ENCODE assay signal across 35 cellular contexts in the genomic region with DNA sequence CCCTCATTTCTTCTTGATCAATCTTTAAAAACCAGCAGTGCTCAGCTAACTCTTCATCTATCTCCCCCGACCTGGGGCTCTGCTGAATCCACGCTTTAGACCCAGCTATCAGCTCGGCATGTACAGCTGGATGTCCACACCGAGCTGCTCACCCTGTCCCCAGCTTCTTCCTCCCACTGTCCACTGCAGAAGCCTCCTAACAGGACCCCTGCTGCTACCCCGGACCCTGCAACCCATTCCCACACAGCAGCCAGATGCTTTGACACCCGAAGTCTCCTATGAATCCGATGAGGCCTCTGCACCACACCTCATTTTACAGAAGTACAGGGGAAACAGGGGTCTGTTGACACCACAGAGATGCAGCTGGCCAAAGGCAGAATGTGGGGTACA. TPM values are rescaled to one million over a fixed set of nuclear protein-coding genes. Genes with fewer than 3 reads are reported as not detected.
"Had no signal": no experiment of that assay in that cellular context is flagged by ENCODE, and none has a peak within 500 bp of the region (broad histone marks: within the 10 kb centered on the region; RNA-seq: fewer than 3 reads in every experiment).

No MANE protein-coding gene starts in this region.

- H3K27ac ChIP-seq: cardiac muscle cell, PC-9, RWPE1 had no signal

- H3K9me3 ChIP-seq: MG63 had no signal

- DNase-seq: activated CD4-positive, alpha-beta T cell treated with anti-CD3 and anti-CD28 coated beads for 36 hours; activated CD4-positive, alpha-beta T cell treated with anti-CD3 and anti-CD28 coated beads, Interleukin-2, amount 10 ng/mL, durations not matched to agents 7 days and 5 days; activated CD4-positive, alpha-beta T cell treated with anti-CD3 and anti-CD28 coated beads, Interleukin-2, amount 50 U/mL, for 48 hours; activated CD8-positive, alpha-beta T cell treated with anti-CD3 and anti-CD28 coated beads, Interleukin-2, amount 10 ng/mL, durations not matched to agents 7 days and 5 days; activated gamma-delta T cell; activated naive CD4-positive, alpha-beta T cell treated with Interleukin-2 at 50 U/mL for 16 hours; activated T-cell treated with anti-CD3 and anti-CD28 coated beads, Interleukin-2, amount 50 U/mL, for 24 hours; amniotic stem cell; aorta; Kasumi-1; KBM-7; MG63; NCI-H1092 treated with DMSO at 0.1 percent for 48 hours; NCI-H1417; NCI-H146; NCI-H187; NCI-H2029 treated with DMSO at 0.1 percent for 48 hours; NCI-H2107; NCI-H510A; NCI-H526; NCI-H748 treated with DMSO at 0.1 percent for 48 hours; NK-92 treated with Interleukin-12 subunit alpha and Interleukin-12 subunit beta, amount 100 ng/mL, for 24 hours; PC-9; SIG-M5; T1000 had no signal

- H3K4me1 Mint-ChIP-seq: activated CD4-positive, alpha-beta T cell treated with anti-CD3 and anti-CD28 coated beads for 36 hours; central memory CD8-positive, alpha-beta T cell had no signal

- H3K4me2 ChIP-seq: PC-9 had no signal

- H3K27me3 Mint-ChIP-seq: central memory CD8-positive, alpha-beta T cell had no signal

- ATAC-seq: activated CD4-positive, alpha-beta T cell treated with anti-CD3 and anti-CD28 coated beads for 36 hours; activated CD8-positive, alpha-beta T cell treated with anti-CD3 and anti-CD28 coated beads, Interleukin-2, amount 10 ng/mL, durations not matched to agents 7 days and 5 days; Right ventricle myocardium inferior had no signal

- H3K4me3 ChIP-seq: cardiac muscle cell, MG63, PC-9 had no signal

- H3K27ac Mint-ChIP-seq: activated CD4-positive, alpha-beta T cell treated with anti-CD3 and anti-CD28 coated beads for 36 hours; activated CD4-positive, alpha-beta T cell treated with anti-CD3 and anti-CD28 coated beads, Interleukin-2, amount 10 ng/mL, durations not matched to agents 7 days and 5 days; activated CD8-positive, alpha-beta T cell treated with anti-CD3 and anti-CD28 coated beads, Interleukin-2, amount 10 ng/mL, durations not matched to agents 7 days and 5 days; activated naive CD8-positive, alpha-beta T cell; activated T-cell treated with anti-CD3 and anti-CD28 coated beads, Interleukin-2, amount 50 U/mL, for 24 hours; activated T-helper 2 cell treated with anti-CD3 and anti-CD28 coated beads, Interferon-gamma antibody, Interleukin-2, Interleukin-4, amounts not matched to agents 10 μg/mL and 5 μg/mL and 100 μg/mL, durations not matched to agents 14 hours and 24 hours and 36 hours had no signal

- H3K4me3 Mint-ChIP-seq: activated CD4-positive, alpha-beta T cell treated with anti-CD3 and anti-CD28 coated beads for 36 hours; activated CD4-positive, alpha-beta T cell treated with anti-CD3 and anti-CD28 coated beads, Interleukin-2, amount 10 ng/mL, durations not matched to agents 7 days and 5 days; activated CD8-positive, alpha-beta T cell treated with anti-CD3 and anti-CD28 coated beads, Interleukin-2, amount 10 ng/mL, durations not matched to agents 7 days and 5 days; activated naive CD8-positive, alpha-beta T cell; activated T-cell treated with anti-CD3 and anti-CD28 coated beads, Interleukin-2, amount 50 U/mL, for 24 hours; central memory CD8-positive, alpha-beta T cell had no signal

- H3K36me3 ChIP-seq: cardiac muscle cell, MG63 had no signal

- H3K27me3 ChIP-seq: cardiac muscle cell, MG63 had no signal

- H3K36me3 Mint-ChIP-seq: activated naive CD8-positive, alpha-beta T cell had no signal

- H3K9me3 Mint-ChIP-seq: activated CD4-positive, alpha-beta T cell treated with anti-CD3 and anti-CD28 coated beads, Interleukin-2, amount 10 ng/mL, durations not matched to agents 7 days and 5 days; activated T-cell treated with anti-CD3 and anti-CD28 coated beads, Interleukin-2, amount 50 U/mL, for 24 hours; activated T-helper 2 cell treated with anti-CD3 and anti-CD28 coated beads, Interferon-gamma antibody, Interleukin-2, Interleukin-4, amounts not matched to agents 10 μg/mL and 5 μg/mL and 100 μg/mL, durations not matched to agents 14 hours and 24 hours and 36 hours; central memory CD8-positive, alpha-beta T cell had no signal

- H2AFZ ChIP-seq: PC-9 had no signal

RNA-seq across cellular contexts. Expression of gene GCGR, which starts 13.8 kb away (rescaled TPM):
- total RNA-seq: activated CD4-positive, alpha-beta T cell treated with anti-CD3 and anti-CD28 coated beads for 36 hours; activated CD4-positive, alpha-beta T cell treated with anti-CD3 and anti-CD28 coated beads, Interleukin-2, amount 10 ng/mL, durations not matched to agents 7 days and 5 days; activated CD8-positive, alpha-beta T cell treated with anti-CD3 and anti-CD28 coated beads, Interleukin-2, amount 10 ng/mL, durations not matched to agents 7 days and 5 days; activated T-helper 2 cell treated with anti-CD3 and anti-CD28 coated beads, Interferon-gamma antibody, Interleukin-2, Interleukin-4, amounts not matched to agents 10 μg/mL and 5 μg/mL and 100 μg/mL, durations not matched to agents 14 hours and 24 hours and 36 hours; OCI-LY7; PC-9; Right ventricle myocardium inferior; SK-MEL-5; T-helper 1 cell treated with Interleukin-12 subunit alpha and Interleukin-12 subunit beta and Interleukin-4 antibody, amounts not matched to agents 30 ng/mL and 1 ng/mL, for 36 hours had no signal
- polyA plus RNA-seq: aorta had no signal

RNA-seq across cellular contexts. Expression of gene PPP1R27, which starts 17.1 kb away (rescaled TPM):
- total RNA-seq: activated CD4-positive, alpha-beta T cell treated with anti-CD3 and anti-CD28 coated beads for 36 hours; activated CD4-positive, alpha-beta T cell treated with anti-CD3 and anti-CD28 coated beads, Interleukin-2, amount 10 ng/mL, durations not matched to agents 7 days and 5 days; activated CD8-positive, alpha-beta T cell treated with anti-CD3 and anti-CD28 coated beads, Interleukin-2, amount 10 ng/mL, durations not matched to agents 7 days and 5 days; activated T-helper 2 cell treated with anti-CD3 and anti-CD28 coated beads, Interferon-gamma antibody, Interleukin-2, Interleukin-4, amounts not matched to agents 10 μg/mL and 5 μg/mL and 100 μg/mL, durations not matched to agents 14 hours and 24 hours and 36 hours; aorta; cardiac muscle cell; OCI-LY7; PC-9; Right ventricle myocardium inferior; T-helper 1 cell treated with Interleukin-12 subunit alpha and Interleukin-12 subunit beta and Interleukin-4 antibody, amounts not matched to agents 30 ng/mL and 1 ng/mL, for 36 hours; T-helper 2 cell treated with Interferon-gamma antibody and Interleukin-4, amounts not matched to agents 100 ng/mL and 5 ng/mL, for 36 hours had no signal
- polyA plus RNA-seq: cardiac muscle cell had no signal
